12 cellular contexts compared by ENCODE assay signal in the genomic region with DNA sequence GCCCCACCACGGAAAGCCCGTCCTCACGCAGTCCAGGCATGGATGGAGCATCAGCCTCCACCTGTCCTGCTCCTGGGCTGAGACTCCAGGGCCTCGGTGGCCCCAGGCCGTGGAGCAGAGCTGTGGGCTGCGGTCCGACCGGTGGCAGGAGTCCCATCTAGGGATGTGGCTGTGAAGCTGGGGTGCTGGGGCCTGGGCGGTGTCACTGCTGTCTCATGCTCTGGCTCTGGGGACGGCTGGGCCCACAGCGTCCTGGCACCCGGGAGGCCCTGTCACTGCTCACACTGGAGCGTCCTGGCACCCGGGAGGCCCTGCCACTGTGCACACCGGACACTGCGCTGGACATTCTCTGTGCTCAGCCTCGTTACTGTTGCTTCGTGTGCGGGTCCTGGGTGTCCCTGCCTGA. TPM values are rescaled to one million over a fixed set of nuclear protein-coding genes. Genes with fewer than 3 reads are reported as not detected.
DNase-seq lines count a peak whose midpoint lies in the region; ATAC-seq and TF ChIP-seq lines count a peak whose summit lies in the region.
"Had no signal": no experiment of that assay in that cellular context is flagged by ENCODE, and none has a peak within 500 bp of the region (broad histone marks: within the 10 kb centered on the region; RNA-seq: fewer than 3 reads in every experiment).

No MANE protein-coding gene starts in this region.

- BruUV-seq in MCF 10A (replicated peaks; lab: Mats Ljungman, UMichigan) = no TSS peak

- CTCF ChIA-PET in MCF 10A (lab: Yijun Ruan, JAX) = interaction anchor here (0.6 to 2.6 kb wide), 2 partner anchors 20 to 627 kb away, joined by 3 to 11 read pairs; no protein-coding TSS in a partner anchor
- CTCF ChIA-PET in GM10248 (lab: Yijun Ruan, JAX) = interaction anchor here (2.0 kb wide), 1 partner anchor 20 kb away, joined by 8 read pairs; no protein-coding TSS in a partner anchor

- H3K4me1 ChIP-seq in GM23338 (ENCODE audit: insufficient read depth) (no peaks in the 10 kb centered on the region), left lung (peaks cover 48 to 90% of the 10 kb centered on the region in 2 donors), gastrocnemius medialis (peaks cover 24 to 53% of the 10 kb centered on the region in 2 donors)

- H2AFZ ChIP-seq in GM23338 = no peak overlapping the region

- TF ChIP-seq CTCF in GM23338 (conservative IDR thresholded peaks at IDR 0.05; ENCODE audit: low read depth in 2 of 2) (no peak), MCF 10A (IDR thresholded peaks at IDR 0.05; ENCODE audit: unreplicated experiment) (no peak), left lung (IDR thresholded peaks at IDR 0.05) (no peak), gastrocnemius medialis (IDR thresholded peaks at IDR 0.05 in 4 of 5, conservative IDR thresholded peaks at IDR 0.05 in 1 of 5) (no peak), GM10248 (IDR thresholded peaks at IDR 0.05; ENCODE audit: control extremely low read depth, extremely low read depth, low read depth, missing control alignments) (no peak)

- H3K4me1 Mint-ChIP-seq in GM23338 = peaks cover 10% of the 10 kb centered on the region
- H3K4me1 Mint-ChIP-seq in MCF 10A (ENCODE audit: insufficient read depth, unreplicated experiment) = peaks cover 48% of the 10 kb centered on the region
- H3K4me1 Mint-ChIP-seq: central memory CD8-positive, alpha-beta T cell had no signal

- H3K9me2 ChIP-seq in GM23338 (ENCODE audit: insufficient read depth) = no peaks in the 10 kb centered on the region

- H3K27ac Mint-ChIP-seq in GM23338 = peak overlapping the region; percentile 39; the same call in 1 of the 2 replicates
- peak overlapping the region; percentile 69 for H3K27ac Mint-ChIP-seq in MCF 10A (ENCODE audit: low read depth, unreplicated experiment)

- H3K36me3 ChIP-seq in GM23338 (ENCODE audit: insufficient read depth) = no peaks in the 10 kb centered on the region
- H3K36me3 ChIP-seq in left lung = no peaks in the 10 kb centered on the region
- H3K36me3 ChIP-seq in gastrocnemius medialis = no peaks in the 10 kb centered on the region

- DNase-seq in GM23338 (ENCODE audit: low spot score) (no peak), MCF 10A (ENCODE audit: unreplicated experiment) (no peak), left lung (peak in 1 of 2 donors; percentile 79), gastrocnemius medialis (no peak), GM10248 (ENCODE audit: extremely low spot score) (no peak), NCI-H2107 treated with DMSO at 0.1 percent for 48 hours (lab: John Stamatoyannopoulos, UW; ENCODE audit: unreplicated experiment) (no peak), NCI-H446 (lab: John Stamatoyannopoulos, UW) (no peak)
- DNase-seq in stimulated activated CD4-positive, alpha-beta T cell treated with anti-CD3 and anti-CD28 coated beads, Interleukin-1b, Interleukin-23, amount 100 ng/mL, for 48 hours = no peak
- DNase-seq: activated CD4-positive, CD25-positive, alpha-beta regulatory T cell; activated naive CD4-positive, alpha-beta T cell treated with anti-CD3 and anti-CD28 coated beads, Interleukin-2, amount 50 U/mL, for 16 hours; erythroblast had no signal

- H3K9me3 Mint-ChIP-seq in GM23338 (no peaks in the 10 kb centered on the region), MCF 10A (ENCODE audit: unreplicated experiment) (no peaks in the 10 kb centered on the region)
- H3K9me3 Mint-ChIP-seq: central memory CD8-positive, alpha-beta T cell had no signal

- H3K36me3 Mint-ChIP-seq in GM23338 (ENCODE audit: low read depth) = no peaks in the 10 kb centered on the region
- peaks cover 16% of the 10 kb centered on the region for H3K36me3 Mint-ChIP-seq in MCF 10A (ENCODE audit: insufficient read depth, unreplicated experiment)

- no peaks in the 10 kb centered on the region for H3K27me3 ChIP-seq in GM23338 (ENCODE audit: insufficient read depth)
- no peaks in the 10 kb centered on the region for H3K27me3 ChIP-seq in left lung
- peaks cover 0 to 2% (median 0%) of the 10 kb centered on the region in 3 donors for H3K27me3 ChIP-seq in gastrocnemius medialis

- POLR2A ChIA-PET in MCF 10A (lab: Yijun Ruan, JAX) = interaction anchor here (1.2 to 4.7 kb wide), 6 partner anchors 7 to 52 kb away, joined by 5 to 34 read pairs (median 13); a partner anchor contains a TSS
- POLR2A ChIA-PET in GM10248 (lab: Yijun Ruan, JAX) = interaction anchor here (1.0 kb wide), 1 partner anchor 8 kb away, joined by 3 read pairs; a partner anchor contains a TSS

- intact Hi-C loops in MCF 10A (cut with micrococcal nuclease) (no loop called here), left lung (cut with DNase I) (no loop called here), gastrocnemius medialis (cut with DNase I; ENCODE audit: low total_unique reads) (no loop called here)

- no peak for TF ChIP-seq POLR2A in gastrocnemius medialis (IDR thresholded peaks at IDR 0.05)

- H3K27me3 Mint-ChIP-seq in GM23338 (ENCODE audit: insufficient read depth, low read depth, poor library complexity) (peaks cover 15% of the 10 kb centered on the region), MCF 10A (ENCODE audit: insufficient read depth, unreplicated experiment) (no peaks in the 10 kb centered on the region)
- H3K27me3 Mint-ChIP-seq: central memory CD8-positive, alpha-beta T cell had no signal

- ATAC-seq in GM23338 (no peak), left lung (no peak), gastrocnemius medialis (no peak)

- in situ Hi-C loops in gastrocnemius medialis (cut with MboI; ENCODE audit: low sequenced_read_pairs in 4 of 4) = no loop called here

- H3K79me2 ChIP-seq in GM23338 (replicated peaks; ENCODE audit: insufficient read depth) = peaks cover 76% of the 10 kb centered on the region

- H3K4me3 Mint-ChIP-seq in GM23338 = no peak overlapping the region
- peak overlapping the region; percentile 66 for H3K4me3 Mint-ChIP-seq in MCF 10A (ENCODE audit: unreplicated experiment)
- H3K4me3 Mint-ChIP-seq: central memory CD8-positive, alpha-beta T cell had no signal

- no peak overlapping the region for H3K4me2 ChIP-seq in GM23338

- H3K4me3 ChIP-seq in GM23338 (no peak overlapping the region), left lung (no peak overlapping the region), gastrocnemius medialis (no peak overlapping the region)

- peaks cover 6% of the 10 kb centered on the region for H4K20me1 ChIP-seq in GM23338 (replicated peaks; ENCODE audit: insufficient read depth)

- H3F3A ChIP-seq in GM23338 (replicated peaks; ENCODE audit: low read depth) = peaks cover 4% of the 10 kb centered on the region; the same call in 1 of the 2 replicates

- H3K27ac ChIP-seq in GM23338 (ENCODE audit: low read depth) (no peak overlapping the region), left lung (peak overlapping the region; percentile 78 to 80), gastrocnemius medialis (peak overlapping the region; percentile 69 to 78 (median 72))

- H3K9me3 ChIP-seq in left lung (no peaks in the 10 kb centered on the region), gastrocnemius medialis (no peaks in the 10 kb centered on the region)

TF ChIP-seq in GM23338, 12 proteins besides CTCF, POLR2A, EP300 and RAD21 (continues in another document):
- TF ChIP-seq POLR2AphosphoS5 (IDR thresholded peaks at IDR 0.05; ENCODE audit: low read depth) (no peak), ZNF114 (CRISPR knock-in tag; IDR thresholded peaks at IDR 0.05) (no peak), NANOG (IDR thresholded peaks at IDR 0.05; ENCODE audit: borderline replicate concordance) (no peak), EZH2 (IDR thresholded peaks at IDR 0.05; ENCODE audit: low read depth, unreplicated experiment) (no peak), CREB1 (CRISPR knock-in tag; IDR thresholded peaks at IDR 0.05; ENCODE audit: low read depth) (no peak), ZNF331 (CRISPR knock-in tag; IDR thresholded peaks at IDR 0.05; ENCODE audit: low read depth) (no peak), STAT1 (IDR thresholded peaks at IDR 0.05; ENCODE audit: unreplicated experiment) (no peak), JUNB (IDR thresholded peaks at IDR 0.05; ENCODE audit: unreplicated experiment) (no peak)
- TF ChIP-seq, protein P1, sequence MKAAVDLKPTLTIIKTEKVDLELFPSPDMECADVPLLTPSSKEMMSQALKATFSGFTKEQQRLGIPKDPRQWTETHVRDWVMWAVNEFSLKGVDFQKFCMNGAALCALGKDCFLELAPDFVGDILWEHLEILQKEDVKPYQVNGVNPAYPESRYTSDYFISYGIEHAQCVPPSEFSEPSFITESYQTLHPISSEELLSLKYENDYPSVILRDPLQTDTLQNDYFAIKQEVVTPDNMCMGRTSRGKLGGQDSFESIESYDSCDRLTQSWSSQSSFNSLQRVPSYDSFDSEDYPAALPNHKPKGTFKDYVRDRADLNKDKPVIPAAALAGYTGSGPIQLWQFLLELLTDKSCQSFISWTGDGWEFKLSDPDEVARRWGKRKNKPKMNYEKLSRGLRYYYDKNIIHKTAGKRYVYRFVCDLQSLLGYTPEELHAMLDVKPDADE (IDR thresholded peaks at IDR 0.05) = no peak

RNA-seq across cellular contexts. Expression of a gene that starts 8.4 kb away (rescaled TPM):
- total RNA-seq in GM23338 (2014; rRNA removed; shearing (Covaris generic)) = 16.7 and 22.7 TPM in 2 replicates
- polyA plus RNA-seq in GM23338 (2016; fragmentation: Nextera tagmentation; extraction: Ambion mirVana) = 21.7 and 22.7 TPM in 2 replicates
- 46.4 and 67.0 TPM in 2 replicates for total RNA-seq in MCF 10A (2022)
- 100 to 1,000 TPM in 1 of 2 donors, 10 to 100 TPM in 1; 76.3 to 135 TPM for total RNA-seq in left lung
- 10 to 100 TPM in 3 of 4 donors, 1 to 10 TPM in 1; 7.3 to 36.1 (median 15.4) TPM for total RNA-seq in gastrocnemius medialis

RNA-seq across cellular contexts. Expression of a gene that starts 51.7 kb away (rescaled TPM):
- total RNA-seq in GM23338 (2014; rRNA removed; shearing (Covaris generic)) = 8.2 and 12.3 TPM in 2 replicates
- 13.2 and 14.0 TPM in 2 replicates for polyA plus RNA-seq in GM23338 (2016; fragmentation: Nextera tagmentation; extraction: Ambion mirVana)
- total RNA-seq in MCF 10A (2022) = 19.5 and 22.6 TPM in 2 replicates
- 10 to 100 TPM; 28.2 to 32.7 TPM for total RNA-seq in left lung
- 10 to 100 TPM; 29.8 to 33.3 (median 33.0) TPM for total RNA-seq in gastrocnemius medialis
